In the genomic region with DNA sequence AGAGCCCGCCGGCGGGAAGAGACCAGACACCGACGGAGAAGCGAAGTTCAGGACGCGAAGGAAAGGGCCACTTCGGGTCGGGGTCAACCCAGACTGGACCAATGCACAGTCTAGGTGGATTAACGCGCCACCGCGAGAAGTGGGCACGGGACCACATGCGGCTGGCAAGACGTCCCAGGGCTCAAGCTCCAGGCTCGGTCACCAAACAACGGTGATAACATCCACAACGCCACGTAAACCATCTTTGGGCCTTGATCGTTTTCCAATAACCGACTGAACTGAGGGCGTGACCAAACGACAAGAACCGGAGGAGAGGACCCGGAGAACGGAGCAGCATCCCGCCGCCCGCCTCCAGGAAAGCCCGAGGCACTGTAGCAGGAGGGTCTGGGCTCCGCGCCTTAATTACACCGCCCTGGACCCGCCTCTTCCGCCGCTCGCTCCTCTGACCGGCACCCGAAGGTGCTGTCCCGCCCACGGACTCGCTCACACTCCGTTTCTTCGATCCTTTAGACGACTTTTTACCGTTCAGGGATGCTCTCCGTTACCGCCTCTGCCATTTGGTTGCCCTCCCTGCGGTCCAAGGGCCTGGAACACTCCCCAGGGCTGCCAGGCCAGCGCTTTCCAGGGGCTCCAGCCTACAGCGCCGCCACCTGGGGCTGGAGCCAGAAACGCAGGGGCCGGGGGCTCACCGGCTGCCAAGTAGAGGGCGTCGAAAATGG, we compare ENCODE assay signal across 8 cellular contexts. TPM values are rescaled to one million over a fixed set of nuclear protein-coding genes. Genes with fewer than 3 reads are reported as not detected.
A peak's percentile ranks its signal among the peaks of the same experiment; 100 is the strongest.
DNase-seq lines count a peak whose midpoint lies in the region; ATAC-seq and TF ChIP-seq lines count a peak whose summit lies in the region.

No MANE protein-coding gene starts in this region.

- DNase-seq in DND-41 (peak; percentile 74), HUDEP-2 (lab: John Stamatoyannopoulos, UW; ENCODE audit: unreplicated experiment in 76 of 76) (peak in 61 of 76 experiments; percentile 24 to 80 (median 56)), SHP77 (lab: John Stamatoyannopoulos, UW) (peak; percentile 16 to 43), cardiac septum (ENCODE audit: low spot score) (peak; percentile 82), progenitor cell of endocrine pancreas (ENCODE audit: low spot score, unreplicated experiment) (peak; percentile 23), uterus (peak; percentile 34 to 54)
- peak; percentile 60 to 77 for DNase-seq in activated naive CD4-positive, alpha-beta T cell treated with anti-CD3 and anti-CD28 coated beads, Interleukin-2, amount 50 U/mL, for 72 hours (ENCODE audit: low spot score in 2 of 2)

- TF ChIP-seq CTCF in DND-41 (IDR thresholded peaks at IDR 0.05; ENCODE audit: borderline replicate concordance, extremely low read depth, low read length, poor library complexity, severe bottlenecking) (peak; percentile 77), progenitor cell of endocrine pancreas (IDR thresholded peaks at IDR 0.05; ENCODE audit: unreplicated experiment) (peak; percentile 69), uterus (IDR thresholded peaks at IDR 0.05) (peak in 2 of 4 experiments; percentile 40 to 52)

- peak overlapping the region; percentile 75 for H3K9ac ChIP-seq in DND-41 (ENCODE audit: low read depth, low read length)

- H3K27ac Mint-ChIP-seq in activated naive CD4-positive, alpha-beta T cell treated with anti-CD3 and anti-CD28 coated beads, Interleukin-2, amount 50 U/mL, for 72 hours: peak overlapping the region; percentile 90 to 91
- H3K27ac Mint-ChIP-seq in progenitor cell of endocrine pancreas: peak overlapping the region; percentile 98

- H3K27me3 ChIP-seq in DND-41 (ENCODE audit: insufficient read depth, low read length, poor library complexity): no peaks in the 10 kb centered on the region
- H3K27me3 ChIP-seq in uterus: peaks cover 0 to 3% of the 10 kb centered on the region in 2 donors

- H3K9me3 Mint-ChIP-seq in activated naive CD4-positive, alpha-beta T cell treated with anti-CD3 and anti-CD28 coated beads, Interleukin-2, amount 50 U/mL, for 72 hours: no peaks in the 10 kb centered on the region
- peaks cover 16% of the 10 kb centered on the region for H3K9me3 Mint-ChIP-seq in progenitor cell of endocrine pancreas (ENCODE audit: low read depth)

- H3K4me3 ChIP-seq in DND-41 (ENCODE audit: low read depth in 1 of 2, low read length in 2 of 2): peak overlapping the region; percentile 71 to 78
- H3K4me3 ChIP-seq in uterus: peak overlapping the region; percentile 60 to 63

- H3K9me3 ChIP-seq in DND-41 (ENCODE audit: insufficient read depth, low read length, severe bottlenecking) (no peaks in the 10 kb centered on the region), uterus (no peaks in the 10 kb centered on the region)

- H3K27ac ChIP-seq in DND-41 (ENCODE audit: low read length): peak overlapping the region; percentile 88
- peak overlapping the region; percentile 40 to 62 for H3K27ac ChIP-seq in uterus

- peak overlapping the region; percentile 97 for H3K4me3 Mint-ChIP-seq in progenitor cell of endocrine pancreas (ENCODE audit: low read depth)

- H4K20me1 ChIP-seq in DND-41 (ENCODE audit: insufficient read depth, low read length): no peaks in the 10 kb centered on the region

- H3K27me3 Mint-ChIP-seq in progenitor cell of endocrine pancreas: no peaks in the 10 kb centered on the region

- peak overlapping the region; percentile 93 for H2AFZ ChIP-seq in DND-41 (ENCODE audit: low read depth, low read length)

- H3K36me3 Mint-ChIP-seq in activated naive CD4-positive, alpha-beta T cell treated with anti-CD3 and anti-CD28 coated beads, Interleukin-2, amount 50 U/mL, for 72 hours: peaks cover 21 to 23% of the 10 kb centered on the region in 2 donors
- H3K36me3 Mint-ChIP-seq in progenitor cell of endocrine pancreas (ENCODE audit: insufficient read depth): peaks cover 21% of the 10 kb centered on the region

- peaks cover 16% of the 10 kb centered on the region for H3K4me1 Mint-ChIP-seq in progenitor cell of endocrine pancreas (ENCODE audit: low read depth)

- H3K4me2 ChIP-seq in DND-41 (ENCODE audit: insufficient read depth, low read length): peak overlapping the region; percentile 67

- H3K4me1 ChIP-seq in DND-41 (ENCODE audit: insufficient read depth, low read length) (peaks cover 47% of the 10 kb centered on the region), uterus (no peaks in the 10 kb centered on the region)

- 0 out of 2 replicates have a peak, but pooled peaks cover 4% of the 10 kb centered on the region for H3K36me3 ChIP-seq in DND-41 (ENCODE audit: insufficient read depth, low read length)
- H3K36me3 ChIP-seq in uterus: no peaks in the 10 kb centered on the region

- TF ChIP-seq POLR2A in uterus (IDR thresholded peaks at IDR 0.05): peak in 1 of 2 donors; percentile 33

- intact Hi-C loops in cardiac septum (cut with DNase I) (no loop called here), uterus (cut with DNase I; ENCODE audit: low total_unique reads) (no loop called here)

- peaks cover 53% of the 10 kb centered on the region for H3K79me2 ChIP-seq in DND-41 (ENCODE audit: insufficient read depth, low read length)

- ATAC-seq in DND-41 (ENCODE audit: insufficient read depth, low read depth) (peak; percentile 87), GM21447 (IDR thresholded peaks at IDR 0.05; ENCODE audit: unreplicated experiment) (peak; percentile 96)
- peak; percentile 92 to 97 for ATAC-seq in activated naive CD4-positive, alpha-beta T cell treated with anti-CD3 and anti-CD28 coated beads, Interleukin-2, amount 50 U/mL, for 72 hours

RNA-seq across cellular contexts. Expression of a gene that starts 44.1 kb away (rescaled TPM):
- not detected for total RNA-seq in activated naive CD4-positive, alpha-beta T cell treated with anti-CD3 and anti-CD28 coated beads, Interleukin-2, amount 50 U/mL, for 72 hours
- total RNA-seq in cardiac septum (not detected), progenitor cell of endocrine pancreas (not detected in 2 replicates), uterus (not detected)

RNA-seq across cellular contexts. Expression of a gene that starts 46.9 kb away (rescaled TPM):
- total RNA-seq in activated naive CD4-positive, alpha-beta T cell treated with anti-CD3 and anti-CD28 coated beads, Interleukin-2, amount 50 U/mL, for 72 hours: 1 to 10 TPM; 2.3 to 4.0 TPM
- total RNA-seq in cardiac septum (1.1 TPM), progenitor cell of endocrine pancreas (7.9 and 8.0 TPM in 2 replicates), uterus (1 to 10 TPM in 3 of 4 donors, not detected in 1; 1.0 to 4.8 (median 1.8) TPM)

RNA-seq across cellular contexts. Expression of a gene that starts 52.5 kb away (rescaled TPM):
- total RNA-seq in activated naive CD4-positive, alpha-beta T cell treated with anti-CD3 and anti-CD28 coated beads, Interleukin-2, amount 50 U/mL, for 72 hours: under 1 TPM in 1 of 2 donors, not detected in 1; 0.23 TPM
- total RNA-seq in cardiac septum (not detected), progenitor cell of endocrine pancreas (not detected in 2 replicates), uterus (under 1 TPM in 1 of 4 donors, not detected in 3; 0.28 TPM)

RNA-seq across cellular contexts. Expression of a gene that starts 59.8 kb away (rescaled TPM):
- under 1 TPM in 1 of 2 donors, not detected in 1; 0.48 TPM for total RNA-seq in activated naive CD4-positive, alpha-beta T cell treated with anti-CD3 and anti-CD28 coated beads, Interleukin-2, amount 50 U/mL, for 72 hours
- total RNA-seq in cardiac septum: not detected
- total RNA-seq in progenitor cell of endocrine pancreas: not detected in 2 replicates
- not detected for total RNA-seq in uterus

Comparison
In these comparisons a context has a peak if more than half of its experiments do, and no peak if none do; other contexts are left out.
1. Peak in every context shown above with its lines: DNase-seq, ATAC-seq, H3K4me3 ChIP-seq and H3K27ac ChIP-seq.
2. DNase-seq: peak in every context shown above with its lines; median percentile 82 in cardiac septum; 74 in DND-41; 68 in activated naive CD4-positive, alpha-beta T cell treated with anti-CD3 and anti-CD28 coated beads, Interleukin-2, amount 50 U/mL, for 72 hours; 56 in HUDEP-2; 44 in uterus; 30 in SHP77; 23 in progenitor cell of endocrine pancreas.